In genomic region chr5:163563112-163563511, GRCh38 we compare ENCODE assay signal across 1 cellular context.
TF ChIP-seq lines count a peak whose summit lies in the region.

No MANE protein-coding gene starts in this region.

TF ChIP-seq in K562, 482 proteins besides CTCF, POLR2A, EP300 and RAD21 (continued from another document):
- no peak for TF ChIP-seq RBM22 (IDR thresholded peaks at IDR 0.05; ENCODE audit: low read depth, low read length, poor library complexity, severe bottlenecking)
